Comparison of ENCODE assay signal across 8 cellular contexts in genomic region chr5:317086-317811, GRCh38. TPM values are rescaled to one million over a fixed set of nuclear protein-coding genes. Genes with fewer than 3 reads are reported as not detected.
A peak's percentile ranks its signal among the peaks of the same experiment; 100 is the strongest.
DNase-seq lines count a peak whose midpoint lies in the region; ATAC-seq and TF ChIP-seq lines count a peak whose summit lies in the region.

No MANE protein-coding gene starts in this region.

- peaks cover 90% of the 10 kb centered on the region for H3K4me1 ChIP-seq in BLaER1

- peak overlapping the region; percentile 87 for H3K4me2 ChIP-seq in BLaER1

- H3K4me3 ChIP-seq in BLaER1 = no peak overlapping the region
- no peak overlapping the region for H3K4me3 ChIP-seq in fibroblast of villous mesenchyme (ENCODE audit: low read depth, low read length)

- peak; percentile 50 for DNase-seq in NCI-H146 (lab: John Stamatoyannopoulos, UW)
- peak; percentile 80 for DNase-seq in activated CD4-positive, alpha-beta T cell treated with anti-CD3 and anti-CD28 coated beads, Interleukin-2, amount 10 ng/mL, durations not matched to agents 24 days and 14 days
- DNase-seq in fibroblast of villous mesenchyme (ENCODE audit: low read depth) = peak; percentile 65
- peak; percentile 32 for DNase-seq in renal cortical epithelial cell (ENCODE audit: low read depth)
- DNase-seq in NCI-H226 = no peak

- peaks cover 13% of the 10 kb centered on the region for H3K36me3 Mint-ChIP-seq in activated CD4-positive, alpha-beta T cell treated with anti-CD3 and anti-CD28 coated beads, Interleukin-2, amount 10 ng/mL, durations not matched to agents 24 days and 14 days (ENCODE audit: low read depth)

- no peaks in the 10 kb centered on the region for H3K9me3 Mint-ChIP-seq in activated CD4-positive, alpha-beta T cell treated with anti-CD3 and anti-CD28 coated beads, Interleukin-2, amount 10 ng/mL, durations not matched to agents 24 days and 14 days

- H3K36me3 ChIP-seq in BLaER1 = peaks cover 19% of the 10 kb centered on the region

- ATAC-seq in GM18511 (IDR thresholded peaks at IDR 0.05; ENCODE audit: unreplicated experiment) (peak; percentile 68), HG02852 (IDR thresholded peaks at IDR 0.05; ENCODE audit: unreplicated experiment) (peak; percentile 72)

- H3K27me3 Mint-ChIP-seq in activated CD4-positive, alpha-beta T cell treated with anti-CD3 and anti-CD28 coated beads, Interleukin-2, amount 10 ng/mL, durations not matched to agents 24 days and 14 days = peaks cover 11% of the 10 kb centered on the region

- H3K27ac Mint-ChIP-seq in activated CD4-positive, alpha-beta T cell treated with anti-CD3 and anti-CD28 coated beads, Interleukin-2, amount 10 ng/mL, durations not matched to agents 24 days and 14 days = no peak overlapping the region

- H3K27ac ChIP-seq in BLaER1 = no peak overlapping the region

- H3K4me1 Mint-ChIP-seq in activated CD4-positive, alpha-beta T cell treated with anti-CD3 and anti-CD28 coated beads, Interleukin-2, amount 10 ng/mL, durations not matched to agents 24 days and 14 days = peaks cover 4% of the 10 kb centered on the region

- no peaks in the 10 kb centered on the region for H3K9me3 ChIP-seq in BLaER1

- peaks cover 92% of the 10 kb centered on the region for H4K20me1 ChIP-seq in BLaER1

- no peak overlapping the region for H3K9ac ChIP-seq in BLaER1

- intact Hi-C loops in activated CD4-positive, alpha-beta T cell treated with anti-CD3 and anti-CD28 coated beads, Interleukin-2, amount 10 ng/mL, durations not matched to agents 24 days and 14 days (cut with micrococcal nuclease) = loop anchor here (1.0 kb wide), 1 partner anchor 114 kb away; no protein-coding TSS in a partner anchor

- peaks cover 40% of the 10 kb centered on the region for H3K27me3 ChIP-seq in BLaER1

- TF ChIP-seq CTCF in fibroblast of villous mesenchyme (IDR thresholded peaks at IDR 0.05; ENCODE audit: insufficient read depth, low read depth, low read length) = peak; percentile 74

- H3K4me3 Mint-ChIP-seq in activated CD4-positive, alpha-beta T cell treated with anti-CD3 and anti-CD28 coated beads, Interleukin-2, amount 10 ng/mL, durations not matched to agents 24 days and 14 days = no peak overlapping the region

RNA-seq across cellular contexts. Expression of gene AHRR, which starts 4.3 kb away (rescaled TPM):
- 25.8 and 26.0 TPM in 2 replicates for total RNA-seq in activated CD4-positive, alpha-beta T cell treated with anti-CD3 and anti-CD28 coated beads, Interleukin-2, amount 10 ng/mL, durations not matched to agents 24 days and 14 days
- total RNA-seq in fibroblast of villous mesenchyme (22.5 and 35.1 TPM in 2 replicates), renal cortical epithelial cell (0.17 and 2.4 TPM in 2 replicates)

RNA-seq across cellular contexts. Expression of gene PDCD6, which starts 45.8 kb away (rescaled TPM):
- 118 and 119 TPM in 2 replicates for total RNA-seq in activated CD4-positive, alpha-beta T cell treated with anti-CD3 and anti-CD28 coated beads, Interleukin-2, amount 10 ng/mL, durations not matched to agents 24 days and 14 days
- total RNA-seq in fibroblast of villous mesenchyme = 72.2 and 84.6 TPM in 2 replicates
- total RNA-seq in renal cortical epithelial cell = 136 and 141 TPM in 2 replicates
